ENCODE assay signal across 23 cellular contexts in the genomic region with DNA sequence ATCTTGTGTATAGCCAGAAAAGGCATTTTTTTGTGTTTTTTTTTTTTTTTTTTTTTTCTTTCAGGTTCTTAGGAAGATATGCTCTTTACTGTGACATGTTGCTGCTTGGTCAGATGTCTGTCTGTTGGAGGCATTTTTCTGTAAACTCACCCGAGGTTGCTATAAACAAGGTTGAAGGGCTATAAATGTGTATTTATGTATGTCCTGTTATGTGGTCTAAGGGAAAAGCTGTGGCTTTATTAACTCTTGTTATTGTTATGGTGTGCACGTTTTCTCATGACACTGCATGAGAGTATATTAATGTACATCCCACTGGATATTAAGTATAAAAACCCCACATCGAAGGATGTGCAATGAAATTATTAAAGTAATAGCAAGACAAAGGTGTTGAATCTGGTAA.
DNase-seq lines count a peak whose midpoint lies in the region; ATAC-seq, FAIRE-seq and TF ChIP-seq lines count a peak whose summit lies in the region.
"Had no signal": no experiment of that assay in that cellular context is flagged by ENCODE, and none has a peak within 500 bp of the region (broad histone marks: within the 10 kb centered on the region; RNA-seq: fewer than 3 reads in every experiment).

No MANE protein-coding gene starts in this region.

- no peak overlapping the region for H2BK120ac ChIP-seq in H9 (ENCODE audit: low read depth, low read length, poor library complexity, severe bottlenecking)

- no peak overlapping the region for H3K56ac ChIP-seq in H9 (ENCODE audit: insufficient read length, low read depth, low read length)

- no peak overlapping the region for H2BK5ac ChIP-seq in H9 (ENCODE audit: insufficient read length, low read length)

- no peaks in the 10 kb centered on the region for H3K27me3 ChIP-seq in H9 (ENCODE audit: insufficient read depth, low read length)
- no peaks in the 10 kb centered on the region for H3K27me3 ChIP-seq in Peyer's patch
- H3K27me3 ChIP-seq in hepatocyte: no peaks in the 10 kb centered on the region
- no peaks in the 10 kb centered on the region for H3K27me3 ChIP-seq in thoracic aorta (replicated peaks; ENCODE audit: insufficient read depth)
- H3K27me3 ChIP-seq in HepG2 (ENCODE audit: control insufficient read depth in 1 of 2, insufficient read depth in 2 of 2, low read length in 2 of 2): peaks cover 0 to 53% of the 10 kb centered on the region in 2 experiments; a peak in 4 of 5 replicates
- H3K27me3 ChIP-seq: vagina had no signal

- DNase-seq in H9: no peak
- no peak for DNase-seq in Peyer's patch
- no peak for DNase-seq in hepatocyte (ENCODE audit: low spot score)
- DNase-seq in thoracic aorta (ENCODE audit: low spot score): no peak
- no peak for DNase-seq in activated T-cell treated with anti-CD3 and anti-CD28 coated beads, Interleukin-2, amount 50 U/mL, for 48 hours
- DNase-seq in activated CD4-positive, alpha-beta T cell treated with anti-CD3 and anti-CD28 coated beads for 36 hours: no peak
- DNase-seq in HepG2 (ENCODE audit: low spot score): no peak
- DNase-seq: activated CD4-positive, alpha-beta T cell treated with anti-CD3 and anti-CD28 coated beads, Interleukin-2, amount 10 ng/mL, durations not matched to agents 24 days and 14 days; activated CD8-positive, alpha-beta memory T cell treated with anti-CD3 and anti-CD28 coated beads, Interleukin-2, amount 50 U/mL, for 48 hours; activated gamma-delta T cell treated with Interleukin-2 at 50 U/mL for 16 hours; anterior cingulate cortex; cerebellar nuclear complex; islet precursor cell; Kasumi-1; NCI-H1417; NCI-H2171; NCI-H526 treated with DMSO at 0.1 percent for 48 hours; OCI-M1; SK-N-SH; T1000 had no signal

- H3K23ac ChIP-seq in H9 (ENCODE audit: insufficient read length, low read depth, low read length): no peak overlapping the region

- H3K79me2 ChIP-seq in H9 (ENCODE audit: insufficient read depth, low read length) (no peaks in the 10 kb centered on the region; the same call in 1 of the 2 replicates), hepatocyte (peaks cover 4% of the 10 kb centered on the region), HepG2 (ENCODE audit: insufficient read depth, low read length) (no peaks in the 10 kb centered on the region)

- no peak overlapping the region for H3K4me2 ChIP-seq in H9 (ENCODE audit: insufficient read depth, insufficient read length, low read length)
- peak overlapping the region; percentile 45 for H3K4me2 ChIP-seq in hepatocyte
- H3K4me2 ChIP-seq in HepG2 (ENCODE audit: low read depth, low read length): no peak overlapping the region
- H3K4me2 ChIP-seq: SK-N-SH had no signal

- H3K23me2 ChIP-seq in H9 (ENCODE audit: insufficient read length, low read depth, low read length, poor library complexity, severe bottlenecking): no peaks in the 10 kb centered on the region

- CTCF ChIA-PET in activated CD4-positive, alpha-beta T cell treated with anti-CD3 and anti-CD28 coated beads for 36 hours (lab: Charles Lee): interaction anchor here (0.6 to 1.5 kb wide), 2 partner anchors 66 to 265 kb away, joined by 3 read pairs; no protein-coding TSS in a partner anchor
- CTCF ChIA-PET in HepG2 (lab: Yijun Ruan, JAX; ENCODE audit: low intra/inter-chr PET ratio, low total read pairs): no interaction called here

- no CpG with 5 or more reads among the region's 3 CpGs for WGBS in H9 (ENCODE audit: extremely low coverage, insufficient read length, low lambda C conversion rate)
- WGBS in hepatocyte (ENCODE audit: low lambda C conversion rate, missing lambda C conversion rate): 56% methylated on average over 3 of the region's 3 CpGs
- 23% methylated on average over 3 of the region's 3 CpGs for WGBS in HepG2 (ENCODE audit: low lambda C conversion rate)

- no peak overlapping the region for H2BK12ac ChIP-seq in H9 (ENCODE audit: insufficient read length, low read depth, low read length)

- no peak overlapping the region for H2BK15ac ChIP-seq in H9 (ENCODE audit: low read depth, low read length)

- H3K36me3 Mint-ChIP-seq in H9 (ENCODE audit: insufficient read depth in 1 of 3, low read depth in 3 of 3): peaks cover 48 to 85% (median 78%) of the 10 kb centered on the region in 3 experiments; a peak in 6 of 7 replicates
- no peaks in the 10 kb centered on the region for H3K36me3 Mint-ChIP-seq in activated CD4-positive, alpha-beta T cell treated with anti-CD3 and anti-CD28 coated beads for 36 hours (ENCODE audit: low read depth)

- H3K27me3 Mint-ChIP-seq in H9 (ENCODE audit: low read depth): no peaks in the 10 kb centered on the region
- H3K27me3 Mint-ChIP-seq in activated CD4-positive, alpha-beta T cell treated with anti-CD3 and anti-CD28 coated beads for 36 hours: peaks cover 2% of the 10 kb centered on the region

- intact Hi-C loops in activated CD4-positive, alpha-beta T cell treated with anti-CD3 and anti-CD28 coated beads for 36 hours (cut with DNase I, micrococcal nuclease): no loop called here
- intact Hi-C loops in HepG2 (cut with micrococcal nuclease; ENCODE audit: unreplicated experiment): no loop called here

- no peak overlapping the region for H4K5ac ChIP-seq in H9 (ENCODE audit: insufficient read length, low read depth, low read length)

- H2AK5ac ChIP-seq in H9 (ENCODE audit: insufficient read length, low read length): no peak overlapping the region

- H3K9me3 Mint-ChIP-seq in H9: no peaks in the 10 kb centered on the region; a peak in 1 of 5 replicates
- H3K9me3 Mint-ChIP-seq in activated CD4-positive, alpha-beta T cell treated with anti-CD3 and anti-CD28 coated beads for 36 hours (ENCODE audit: low read depth): no peaks in the 10 kb centered on the region
- H3K9me3 Mint-ChIP-seq: activated CD4-positive, alpha-beta T cell treated with anti-CD3 and anti-CD28 coated beads, Interleukin-2, amount 10 ng/mL, durations not matched to agents 24 days and 14 days; neural crest cell; stimulated activated effector memory CD8-positive, alpha-beta T cell treated with anti-CD3 and anti-CD28 coated beads, Interleukin-12 subunit alpha, Interleukin-12 subunit beta, amount 100 ng/mL, for 72 hours had no signal

- H3K9ac ChIP-seq in H9 (ENCODE audit: extremely low read depth, insufficient read length, low read length): no peak overlapping the region
- no peak overlapping the region for H3K9ac ChIP-seq in HepG2 (ENCODE audit: insufficient read depth, low read depth, low read length)
- H3K9ac ChIP-seq: SK-N-SH had no signal

- H3K4me1 Mint-ChIP-seq in H9: peaks cover 32 to 37% of the 10 kb centered on the region in 2 experiments
- H3K4me1 Mint-ChIP-seq in activated CD4-positive, alpha-beta T cell treated with anti-CD3 and anti-CD28 coated beads for 36 hours: peaks cover 2% of the 10 kb centered on the region
- H3K4me1 Mint-ChIP-seq: activated CD4-positive, alpha-beta T cell treated with anti-CD3 and anti-CD28 coated beads, Interleukin-2, amount 10 ng/mL, durations not matched to agents 24 days and 14 days had no signal

- H3K4me1 ChIP-seq in H9 (ENCODE audit: insufficient read depth, low read length): peaks cover 6% of the 10 kb centered on the region; the same call in 1 of the 2 replicates
- H3K4me1 ChIP-seq in Peyer's patch: peaks cover 0 to 6% (median 0%) of the 10 kb centered on the region in 4 donors
- H3K4me1 ChIP-seq in hepatocyte (ENCODE audit: insufficient read depth): peaks cover 38% of the 10 kb centered on the region
- H3K4me1 ChIP-seq in thoracic aorta (ENCODE audit: control insufficient read depth in 1 of 2, low read depth in 2 of 2): peaks cover 23 to 54% of the 10 kb centered on the region in 2 donors
- H3K4me1 ChIP-seq in HepG2 (ENCODE audit: insufficient read depth, low read length): no peaks in the 10 kb centered on the region

- FAIRE-seq in HepG2 (lab: Jason Lieb, UNC): no peak

- no peaks in the 10 kb centered on the region for H4K20me1 ChIP-seq in H9 (ENCODE audit: control insufficient read depth, insufficient read depth, insufficient read length)
- H4K20me1 ChIP-seq in hepatocyte (ENCODE audit: insufficient read depth, poor library complexity, severe bottlenecking): no peaks in the 10 kb centered on the region
- no peaks in the 10 kb centered on the region for H4K20me1 ChIP-seq in HepG2 (ENCODE audit: insufficient read depth, low read length)

- no peak overlapping the region for H3K18ac ChIP-seq in H9 (ENCODE audit: insufficient read length, low read depth, low read length)

- H3K36me3 ChIP-seq in Peyer's patch: no peaks in the 10 kb centered on the region
- H3K36me3 ChIP-seq in hepatocyte (replicated peaks; ENCODE audit: insufficient read depth, low read depth): no peaks in the 10 kb centered on the region
- H3K36me3 ChIP-seq in thoracic aorta: no peaks in the 10 kb centered on the region
- no peaks in the 10 kb centered on the region for H3K36me3 ChIP-seq in HepG2 (replicated peaks in 1 of 2; ENCODE audit: control insufficient read depth in 1 of 2, insufficient read depth in 2 of 2, low read length in 2 of 2)

- no peak for TF ChIP-seq CTCF in H9 (conservative IDR thresholded peaks at IDR 0.05)
- no peak for TF ChIP-seq CTCF in Peyer's patch (IDR thresholded peaks at IDR 0.05)
- TF ChIP-seq CTCF in hepatocyte (IDR thresholded peaks at IDR 0.05; ENCODE audit: poor library complexity): no peak
- TF ChIP-seq CTCF in thoracic aorta (IDR thresholded peaks at IDR 0.05): no peak
- TF ChIP-seq CTCF in HepG2 (CRISPR knock-in tag; IDR thresholded peaks at IDR 0.05): no peak

- ATAC-seq in thoracic aorta (ENCODE audit: insufficient number of reproducible peaks, low FRiP score, low read depth) (no peak), HepG2 (no peak)
- no peak for ATAC-seq in activated CD4-positive, alpha-beta T cell treated with anti-CD3 and anti-CD28 coated beads for 36 hours
- ATAC-seq: stimulated activated effector memory CD8-positive, alpha-beta T cell treated with anti-CD3 and anti-CD28 coated beads, Interleukin-12 subunit alpha, Interleukin-12 subunit beta, amount 100 ng/mL, for 72 hours had no signal

- TF ChIP-seq POLR2A in Peyer's patch (IDR thresholded peaks at IDR 0.05): no peak
- TF ChIP-seq POLR2A in HepG2 (IDR thresholded peaks at IDR 0.05; ENCODE audit: insufficient read depth in 1 of 2, low read depth in 2 of 2, low read length in 2 of 2): no peak

- in situ Hi-C loops in HepG2 (cut with HindIII; ENCODE audit: extremely low pct_ligation_motif_present, low pct_unique_long_range_greater_than_20kb): no loop called here

- H3K9me3 ChIP-seq in H9 (ENCODE audit: control insufficient read depth, low read depth, low read length) (no peaks in the 10 kb centered on the region), Peyer's patch (no peaks in the 10 kb centered on the region), hepatocyte (ENCODE audit: low read depth) (no peaks in the 10 kb centered on the region), thoracic aorta (no peaks in the 10 kb centered on the region), HepG2 (ENCODE audit: low read length) (no peaks in the 10 kb centered on the region)
- H3K9me3 ChIP-seq: SK-N-SH, vagina had no signal

- no peak overlapping the region for H3K14ac ChIP-seq in H9 (ENCODE audit: insufficient read depth, low read length)

- H2AFZ ChIP-seq in H9 (ENCODE audit: low read length) (no peak overlapping the region), hepatocyte (no peak overlapping the region), HepG2 (ENCODE audit: low read length) (no peak overlapping the region)

- TF ChIP-seq RAD21 in HepG2 (CRISPR knock-in tag; IDR thresholded peaks at IDR 0.05): no peak

- H3K27ac Mint-ChIP-seq in H9: peak overlapping the region in 1 of 3 experiments; percentile 23; a peak in 1 of 7 replicates
- H3K27ac Mint-ChIP-seq in activated CD4-positive, alpha-beta T cell treated with anti-CD3 and anti-CD28 coated beads for 36 hours: no peak overlapping the region
- H3K27ac Mint-ChIP-seq: activated CD4-positive, alpha-beta T cell treated with anti-CD3 and anti-CD28 coated beads, Interleukin-2, amount 10 ng/mL, durations not matched to agents 24 days and 14 days had no signal

- H3K9me2 ChIP-seq in hepatocyte (replicated peaks; ENCODE audit: insufficient read depth): no peaks in the 10 kb centered on the region
- H3K9me2 ChIP-seq: SK-N-SH had no signal

- no peak overlapping the region for H3K4ac ChIP-seq in H9 (ENCODE audit: low read depth, low read length)

- POLR2A ChIA-PET in activated CD4-positive, alpha-beta T cell treated with anti-CD3 and anti-CD28 coated beads for 36 hours (lab: Charles Lee): no interaction called here
- POLR2A ChIA-PET in HepG2 (lab: Yijun Ruan, JAX): no interaction called here

- BruUV-seq in HepG2 (replicated peaks; lab: Mats Ljungman, UMichigan): no TSS peak

- no peak overlapping the region for H3T11ph ChIP-seq in H9 (ENCODE audit: low read length)

- TF ChIP-seq EP300 in HepG2 (IDR thresholded peaks at IDR 0.05; ENCODE audit: low read depth in 2 of 2, low read length in 2 of 2): no peak
- no peak for TF ChIP-seq EP300 in HepG2 (CRISPR knock-in tag; IDR thresholded peaks at IDR 0.05; ENCODE audit: borderline replicate concordance)

- H3K27ac ChIP-seq in H9 (ENCODE audit: insufficient read length, low read depth, low read length) (peak overlapping the region; percentile 12), Peyer's patch (peak overlapping the region in 3 of 4 donors; percentile 24 to 76 (median 45)), hepatocyte (peak overlapping the region; percentile 86), thoracic aorta (peak overlapping the region; percentile 76), HepG2 (ENCODE audit: extremely low read length, insufficient read depth, low read length) (no peak overlapping the region)

- no peak overlapping the region for H4K91ac ChIP-seq in H9 (ENCODE audit: insufficient read length, low read depth, low read length)

- H3K4me3 ChIP-seq in Peyer's patch (no peak overlapping the region), hepatocyte (no peak overlapping the region), thoracic aorta (peak overlapping the region; percentile 3), HepG2 (replicated peaks in 1 of 3; ENCODE audit: insufficient read depth in 1 of 3, low read depth in 2 of 3, low read length in 3 of 3) (no peak overlapping the region)
- H3K4me3 ChIP-seq: vagina had no signal

- no peak overlapping the region for H2BK20ac ChIP-seq in H9 (ENCODE audit: low read depth, low read length, poor library complexity, severe bottlenecking)

- no peak overlapping the region for H3K4me3 Mint-ChIP-seq in H9
- H3K4me3 Mint-ChIP-seq in activated CD4-positive, alpha-beta T cell treated with anti-CD3 and anti-CD28 coated beads for 36 hours: no peak overlapping the region
- H3K4me3 Mint-ChIP-seq: activated CD4-positive, alpha-beta T cell treated with anti-CD3 and anti-CD28 coated beads, Interleukin-2, amount 10 ng/mL, durations not matched to agents 24 days and 14 days; neural crest cell; stimulated activated effector memory CD8-positive, alpha-beta T cell treated with anti-CD3 and anti-CD28 coated beads, Interleukin-12 subunit alpha, Interleukin-12 subunit beta, amount 100 ng/mL, for 72 hours had no signal

- no peaks in the 10 kb centered on the region for H3K79me1 ChIP-seq in H9 (ENCODE audit: insufficient read depth, low read depth, low read length, poor library complexity, severe bottlenecking)

- H4K8ac ChIP-seq in H9 (replicated peaks; ENCODE audit: insufficient read length, low read depth, low read length): no peak overlapping the region
